ENCODE assay signal across 10 cellular contexts in the genomic region with DNA sequence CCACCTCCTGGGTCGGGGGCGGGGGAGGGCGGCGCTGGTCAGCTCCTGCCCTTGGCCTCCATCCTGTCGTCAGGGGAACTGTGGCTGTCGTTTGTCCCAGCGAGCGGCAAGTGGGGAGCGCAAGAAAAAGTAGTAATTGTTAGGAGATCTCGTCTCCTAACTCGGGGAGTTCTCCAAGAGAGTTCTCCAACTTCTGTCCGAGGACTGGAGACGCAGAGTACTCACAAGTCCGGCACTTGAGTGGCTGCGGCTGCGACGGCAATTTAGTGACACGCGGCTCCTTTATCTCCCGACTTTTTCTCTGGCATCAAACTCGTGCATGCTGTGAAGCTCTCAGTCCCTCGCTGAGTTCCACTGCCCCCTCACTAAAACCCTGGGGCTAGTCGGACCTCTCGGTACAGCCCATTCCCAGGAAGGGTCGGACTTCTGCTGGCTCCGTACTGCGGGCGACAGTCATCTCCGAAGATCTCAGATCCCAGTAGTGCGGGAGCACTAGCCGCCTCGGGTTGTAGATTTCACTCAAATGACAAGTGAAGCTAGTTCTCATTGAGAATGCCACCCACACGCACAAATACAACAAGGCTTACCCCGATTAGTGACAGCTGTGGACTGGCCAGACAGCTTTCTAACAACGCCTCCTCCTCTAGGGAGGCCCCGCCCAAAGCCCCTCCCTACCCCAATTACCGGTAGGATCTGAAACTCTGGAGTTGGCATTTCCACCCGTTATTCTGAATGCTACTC. TPM values are rescaled to one million over a fixed set of nuclear protein-coding genes. Genes with fewer than 3 reads are reported as not detected.
DNase-seq lines count a peak whose midpoint lies in the region; ATAC-seq and TF ChIP-seq lines count a peak whose summit lies in the region.
"Had no signal": no experiment of that assay in that cellular context is flagged by ENCODE, and none has a peak within 500 bp of the region (broad histone marks: within the 10 kb centered on the region; RNA-seq: fewer than 3 reads in every experiment).

A gene (minus strand): TSS at position 611 of the 741 bp plus-strand sequence. CDS start 743 bp downstream, outside the sequence.

- no peak for TF ChIP-seq EP300 in esophagus muscularis mucosa (IDR thresholded peaks at IDR 0.05)

- H3K36me3 ChIP-seq in esophagus muscularis mucosa (no peaks in the 10 kb centered on the region), vagina (no peaks in the 10 kb centered on the region)
- H3K36me3 ChIP-seq: BLaER1 treated with 17β-estradiol and CSF1 and Interleukin-3, amounts not matched to agents 10 nM and 100 nM had no signal

- H3K4me1 ChIP-seq in esophagus muscularis mucosa (peaks cover 10 to 49% (median 38%) of the 10 kb centered on the region in 4 donors), vagina (no peaks in the 10 kb centered on the region)
- H3K4me1 ChIP-seq: BLaER1 treated with 17β-estradiol and CSF1 and Interleukin-3, amounts not matched to agents 10 nM and 100 nM had no signal

- H3K9me3 Mint-ChIP-seq in MCF 10A (ENCODE audit: unreplicated experiment), result no peaks in the 10 kb centered on the region

- CTCF ChIA-PET in MCF 10A (lab: Yijun Ruan, JAX), result no interaction called here

- POLR2A ChIA-PET in MCF 10A (lab: Yijun Ruan, JAX), result no interaction called here

- in situ Hi-C loops in T47D (cut with HindIII; ENCODE audit: low pct_unique_long_range_greater_than_20kb, low sequenced_read_pairs), result no loop called here

- H3K27ac Mint-ChIP-seq in MCF 10A (ENCODE audit: low read depth, unreplicated experiment), result no peak within 1 kb of the TSS

- H3K36me3 Mint-ChIP-seq in MCF 10A (ENCODE audit: insufficient read depth, unreplicated experiment), result no peaks in the 10 kb centered on the region

- intact Hi-C loops in MCF 10A (cut with micrococcal nuclease) (no loop called here), esophagus muscularis mucosa (cut with DNase I) (no loop called here), vagina (cut with DNase I) (loop anchor here (10.0 kb wide), 1 partner anchor 445 kb away; a partner anchor contains a TSS)

- DNase-seq in T47D (ENCODE audit: low read depth in 1 of 2, low spot score in 1 of 2) (peak; percentile 98), MCF 10A (ENCODE audit: unreplicated experiment) (no peak), esophagus muscularis mucosa (ENCODE audit: extremely low spot score) (no peak), myocyte (ENCODE audit: low read depth) (peak; percentile 31), vagina (ENCODE audit: extremely low spot score in 2 of 2) (no peak), NCI-H187 treated with DMSO at 0.1 percent for 48 hours (lab: John Stamatoyannopoulos, UW) (no peak)
- no peak for DNase-seq in stimulated activated CD4-positive, alpha-beta T cell treated with anti-CD3 and anti-CD28 coated beads, Interleukin-4, amount 100 ng/mL, for 4 hours

- H3K4me3 Mint-ChIP-seq in MCF 10A (ENCODE audit: unreplicated experiment), result no peak within 1 kb of the TSS

- TF ChIP-seq POLR2A in esophagus muscularis mucosa (IDR thresholded peaks at IDR 0.05; ENCODE audit: low read depth), result no peak
- no peak for TF ChIP-seq POLR2A in vagina (IDR thresholded peaks at IDR 0.05)

- H3K27me3 ChIP-seq in esophagus muscularis mucosa (peaks cover 0 to 27% (median 0%) of the 10 kb centered on the region in 4 donors), vagina (no peaks in the 10 kb centered on the region)
- H3K27me3 ChIP-seq: BLaER1 treated with 17β-estradiol and CSF1 and Interleukin-3, amounts not matched to agents 10 nM and 100 nM had no signal

- H3K4me1 Mint-ChIP-seq in MCF 10A (ENCODE audit: insufficient read depth, unreplicated experiment), result no peaks in the 10 kb centered on the region

- no TSS peak for BruUV-seq in MCF 10A (replicated peaks; lab: Mats Ljungman, UMichigan)

- 4% methylated on average over 36 of the region's 38 CpGs for WGBS in esophagus muscularis mucosa

- no peak for ATAC-seq in HG03354 (IDR thresholded peaks at IDR 0.05; ENCODE audit: poor library complexity, severe bottlenecking, unreplicated experiment)

- H3K4me3 ChIP-seq in esophagus muscularis mucosa, result peak within 1 kb of the TSS; percentile 67 to 77 (median 74)
- peak within 1 kb of the TSS; percentile 58 to 78 for H3K4me3 ChIP-seq in vagina

- H3K9me3 ChIP-seq in esophagus muscularis mucosa, result no peaks in the 10 kb centered on the region
- no peaks in the 10 kb centered on the region for H3K9me3 ChIP-seq in vagina

- peak within 1 kb of the TSS in 3 of 4 donors; percentile 83 to 86 (median 84) for H3K27ac ChIP-seq in esophagus muscularis mucosa (replicated peaks in 1 of 4)
- peak within 1 kb of the TSS; percentile 93 for H3K27ac ChIP-seq in vagina
- H3K27ac ChIP-seq: BLaER1 treated with 17β-estradiol and CSF1 and Interleukin-3, amounts not matched to agents 10 nM and 100 nM had no signal

- TF ChIP-seq CTCF in MCF 10A (IDR thresholded peaks at IDR 0.05; ENCODE audit: unreplicated experiment) (no peak), esophagus muscularis mucosa (IDR thresholded peaks at IDR 0.05) (no peak), vagina (IDR thresholded peaks at IDR 0.05) (no peak)

- no peaks in the 10 kb centered on the region for H3K27me3 Mint-ChIP-seq in MCF 10A (ENCODE audit: insufficient read depth, unreplicated experiment)

RNA-seq across cellular contexts. Expression of the gene that starts here (rescaled TPM):
- total RNA-seq in MCF 10A (2022) (not detected in 2 replicates), esophagus muscularis mucosa (10 to 100 TPM in 2 of 4 donors, 1 to 10 TPM in 2; 6.3 to 13.4 (median 9.4) TPM), myocyte (not detected in 2 replicates), vagina (34.4 TPM)
- polyA plus RNA-seq in myocyte (2012), result not detected
- total RNA-seq: LHCN-M2 had no signal

Comparison
In these comparisons a context has a peak if more than half of its experiments do, and no peak if none do; other contexts are left out.
1. DNase-seq: peak in T47D (2 of 2); none in MCF 10A (single experiment), esophagus muscularis mucosa (single experiment), vagina (0 of 2), NCI-H187 treated with DMSO at 0.1 percent for 48 hours (single experiment) and stimulated activated CD4-positive, alpha-beta T cell treated with anti-CD3 and anti-CD28 coated beads, Interleukin-4, amount 100 ng/mL, for 4 hours (0 of 2).
2. Peak in DNase-seq in myocyte; RNA of the gene not detected or under 1 TPM.